ENCODE assay signal across 22 cellular contexts in genomic region chr20:57958050-57958420, GRCh38.
"Had no signal": no experiment of that assay in that cellular context is flagged by ENCODE, and none has a peak within 500 bp of the region (broad histone marks: within the 10 kb centered on the region; RNA-seq: fewer than 3 reads in every experiment).

No MANE protein-coding gene starts in this region.

- H3K9me3 Mint-ChIP-seq: T-helper 1 cell treated with Interleukin-12 subunit alpha and Interleukin-12 subunit beta and Interleukin-4 antibody, amounts not matched to agents 30 μg/mL and 1 μg/mL, for 36 hours had no signal

- DNase-seq: activated B cell treated with CpG ODN at 0.5 μM for 24 hours; activated CD4-positive, alpha-beta T cell treated with anti-CD3 and anti-CD28 coated beads for 4 hours; activated CD4-positive, alpha-beta T cell treated with anti-CD3 and anti-CD28 coated beads, Interleukin-2, amount 50 U/mL, for 48 hours; activated CD8-positive, alpha-beta memory T cell treated with anti-CD3 and anti-CD28 coated beads, Interleukin-2, amount 50 U/mL, for 48 hours; activated naive CD4-positive, alpha-beta T cell treated with anti-CD3 and anti-CD28 coated beads for 36 hours; activated naive CD8-positive, alpha-beta T cell treated with anti-CD3 and anti-CD28 coated beads, Interleukin-2, amount 10 ng/mL, durations not matched to agents 7 days and 5 days; activated T-cell treated with anti-CD3 and anti-CD28 coated beads, Interleukin-2, amount 50 U/mL, for 48 hours; amniotic stem cell; cerebellar nuclear complex; cortex of kidney; endodermal cell; esophagus squamous epithelium; gastrocnemius medialis; hypothalamus; left ventricle myocardium superior; nucleus accumbens; retina; spleen; stimulated activated CD4-positive, alpha-beta T cell treated with anti-CD3 and anti-CD28 coated beads, Interleukin-4, amount 100 ng/mL, for 1 hour; stimulated activated naive CD4-positive, alpha-beta T cell; thyroid gland had no signal

- H3K27ac ChIP-seq: gastrocnemius medialis, spleen, thyroid gland had no signal

- H3K4me3 ChIP-seq: esophagus squamous epithelium, gastrocnemius medialis, spleen, thyroid gland had no signal

- H3K27ac Mint-ChIP-seq: activated B cell treated with CpG ODN at 0.5 μM for 24 hours; activated naive CD4-positive, alpha-beta T cell treated with anti-CD3 and anti-CD28 coated beads for 36 hours; activated naive CD8-positive, alpha-beta T cell treated with anti-CD3 and anti-CD28 coated beads, Interleukin-2, amount 10 ng/mL, durations not matched to agents 7 days and 5 days; endodermal cell; T-helper 1 cell treated with Interleukin-12 subunit alpha and Interleukin-12 subunit beta and Interleukin-4 antibody, amounts not matched to agents 30 μg/mL and 1 μg/mL, for 36 hours had no signal

- H3K4me1 ChIP-seq: spleen, thyroid gland had no signal

- H3K27me3 ChIP-seq: gastrocnemius medialis, spleen, thyroid gland had no signal

- H3K4me3 Mint-ChIP-seq: activated B cell treated with CpG ODN at 0.5 μM for 24 hours; activated naive CD4-positive, alpha-beta T cell treated with anti-CD3 and anti-CD28 coated beads for 36 hours; activated naive CD8-positive, alpha-beta T cell treated with anti-CD3 and anti-CD28 coated beads, Interleukin-2, amount 10 ng/mL, durations not matched to agents 7 days and 5 days; endodermal cell; T-helper 1 cell treated with Interleukin-12 subunit alpha and Interleukin-12 subunit beta and Interleukin-4 antibody, amounts not matched to agents 30 μg/mL and 1 μg/mL, for 36 hours had no signal

- H3K36me3 ChIP-seq: esophagus squamous epithelium, gastrocnemius medialis, spleen, thyroid gland had no signal

- H3K4me1 Mint-ChIP-seq: activated B cell treated with CpG ODN at 0.5 μM for 24 hours; activated naive CD8-positive, alpha-beta T cell treated with anti-CD3 and anti-CD28 coated beads, Interleukin-2, amount 10 ng/mL, durations not matched to agents 7 days and 5 days had no signal

- H3K36me3 Mint-ChIP-seq: activated naive CD8-positive, alpha-beta T cell treated with anti-CD3 and anti-CD28 coated beads, Interleukin-2, amount 10 ng/mL, durations not matched to agents 7 days and 5 days had no signal

- ATAC-seq: gastrocnemius medialis, left ventricle myocardium superior had no signal

- H3K9me3 ChIP-seq: esophagus squamous epithelium, gastrocnemius medialis, thyroid gland had no signal
